ENCODE assay signal across 1 cellular context in the genomic region with DNA sequence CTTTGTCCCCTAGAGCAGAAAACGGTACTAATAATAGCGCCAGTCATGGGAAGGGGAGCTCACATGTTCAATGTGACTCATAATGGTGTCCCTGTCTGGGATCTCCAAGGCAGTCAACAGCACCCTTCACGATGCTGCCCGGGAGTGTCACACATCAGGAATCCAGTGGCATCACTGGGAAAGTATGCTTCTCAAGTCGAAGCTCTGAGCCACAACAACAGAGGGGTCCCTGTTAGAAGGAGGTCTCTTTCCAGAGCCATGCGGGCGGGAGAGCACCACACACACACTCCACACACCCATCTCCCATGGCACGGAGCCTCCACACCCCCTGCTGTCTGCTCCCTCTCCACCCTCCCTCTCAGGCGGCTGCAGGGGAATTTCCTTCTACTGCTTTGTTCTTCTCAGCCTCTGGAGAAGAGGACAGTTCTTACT.
A peak's percentile ranks its signal among the peaks of the same experiment; 100 is the strongest.
TF ChIP-seq lines count a peak whose summit lies in the region.

No MANE protein-coding gene starts in this region.

TF ChIP-seq in SK-N-SH, 30 proteins besides CTCF, POLR2A, EP300 and RAD21 (continued from another document):
- TF ChIP-seq ELF1 (IDR thresholded peaks at IDR 0.05) = no peak
- peak; percentile 93 for TF ChIP-seq JUND (IDR thresholded peaks at IDR 0.05)
- TF ChIP-seq RFX5 (IDR thresholded peaks at IDR 0.05; ENCODE audit: low read length) = no peak
- TF ChIP-seq FOXM1 (IDR thresholded peaks at IDR 0.05; ENCODE audit: low read depth) = no peak
- TF ChIP-seq, protein P1, sequence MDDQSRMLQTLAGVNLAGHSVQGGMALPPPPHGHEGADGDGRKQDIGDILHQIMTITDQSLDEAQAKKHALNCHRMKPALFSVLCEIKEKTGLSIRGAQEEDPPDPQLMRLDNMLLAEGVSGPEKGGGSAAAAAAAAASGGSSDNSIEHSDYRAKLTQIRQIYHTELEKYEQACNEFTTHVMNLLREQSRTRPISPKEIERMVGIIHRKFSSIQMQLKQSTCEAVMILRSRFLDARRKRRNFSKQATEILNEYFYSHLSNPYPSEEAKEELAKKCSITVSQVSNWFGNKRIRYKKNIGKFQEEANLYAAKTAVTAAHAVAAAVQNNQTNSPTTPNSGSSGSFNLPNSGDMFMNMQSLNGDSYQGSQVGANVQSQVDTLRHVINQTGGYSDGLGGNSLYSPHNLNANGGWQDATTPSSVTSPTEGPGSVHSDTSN (IDR thresholded peaks at IDR 0.05) = peak; percentile 58; the same call in 1 of the 2 replicates
- peak; percentile 62; the same call in 1 of the 2 replicates for TF ChIP-seq POLR2AphosphoS5 (IDR thresholded peaks at IDR 0.05; ENCODE audit: low read depth, low read length)
- TF ChIP-seq NFIC (IDR thresholded peaks at IDR 0.05; ENCODE audit: borderline replicate concordance) = peak; percentile 73
- peak; percentile 77; the same call in 1 of the 2 replicates for TF ChIP-seq SIN3A (IDR thresholded peaks at IDR 0.05; ENCODE audit: borderline replicate concordance, low read depth, low read length)
- TF ChIP-seq RXRA (IDR thresholded peaks at IDR 0.05; ENCODE audit: borderline replicate concordance, low read depth) = peak; percentile 89
